Comparison of ENCODE assay signal across 9 cellular contexts in genomic region chrX:153600032-153600373, GRCh38. TPM values are rescaled to one million over a fixed set of nuclear protein-coding genes. Genes with fewer than 3 reads are reported as not detected.
DNase-seq lines count a peak whose midpoint lies in the region; ATAC-seq and TF ChIP-seq lines count a peak whose summit lies in the region.
"Had no signal": no experiment of that assay in that cellular context is flagged by ENCODE, and none has a peak within 500 bp of the region (broad histone marks: within the 10 kb centered on the region; RNA-seq: fewer than 3 reads in every experiment).

No MANE protein-coding gene starts in this region.

- H3K23ac ChIP-seq in IMR-90 (ENCODE audit: low read depth, low read length) = no peak overlapping the region
- H3K23ac ChIP-seq in mesenchymal stem cell (ENCODE audit: low read length in 2 of 2) = no peak overlapping the region

- TF ChIP-seq CTCF in BJ (IDR thresholded peaks at IDR 0.05; ENCODE audit: insufficient read depth, low read depth, low read length) = no peak
- no peak for TF ChIP-seq CTCF in IMR-90 (conservative IDR thresholded peaks at IDR 0.05; ENCODE audit: low read depth, low read length)

- H3K4me1 ChIP-seq in IMR-90 (ENCODE audit: control insufficient read depth, insufficient read depth, low read length) (0 out of 2 replicates have a peak, but pooled peaks cover 3% of the 10 kb centered on the region), adipocyte (ENCODE audit: control insufficient read depth, insufficient read depth, low read length) (no peaks in the 10 kb centered on the region), mesenchymal stem cell (ENCODE audit: control insufficient read depth, insufficient read depth, low read depth, low read length) (peaks cover 12% of the 10 kb centered on the region)

- H3K4me2 ChIP-seq in IMR-90 (ENCODE audit: low read depth, low read length) (peak overlapping the region; percentile 98), mesenchymal stem cell (ENCODE audit: low read length, poor library complexity, severe bottlenecking) (peak overlapping the region; percentile 72)

- H3K9ac ChIP-seq in IMR-90 (ENCODE audit: low read depth, low read length) = peak overlapping the region; percentile 70
- peak overlapping the region; percentile 85 for H3K9ac ChIP-seq in adipocyte (ENCODE audit: low read length)
- H3K9ac ChIP-seq in mesenchymal stem cell (ENCODE audit: low read length) = peak overlapping the region; percentile 81

- H2BK120ac ChIP-seq in IMR-90 (ENCODE audit: low read depth, low read length) = no peak overlapping the region
- no peak overlapping the region for H2BK120ac ChIP-seq in mesenchymal stem cell (ENCODE audit: low read depth, low read length)

- no peak overlapping the region for H3K27ac ChIP-seq in IMR-90 (ENCODE audit: insufficient read depth, low read length)
- no peak overlapping the region for H3K27ac ChIP-seq in mesenchymal stem cell (ENCODE audit: low read length, poor library complexity, severe bottlenecking)

- no peak overlapping the region for H4K91ac ChIP-seq in IMR-90 (ENCODE audit: insufficient read depth, low read depth, low read length)
- no peak overlapping the region for H4K91ac ChIP-seq in mesenchymal stem cell (ENCODE audit: low read length)

- no TSS peak for BruUV-seq in IMR-90 (replicated peaks; lab: Mats Ljungman, UMichigan)

- no peak overlapping the region for H3K56ac ChIP-seq in IMR-90 (ENCODE audit: extremely low read depth, insufficient read depth, low read length)

- H3K79me1 ChIP-seq in IMR-90 (ENCODE audit: low read depth in 1 of 2, low read length in 2 of 2) (peaks cover 6 to 22% of the 10 kb centered on the region in 2 experiments; a peak in 3 of 4 replicates), mesenchymal stem cell (replicated peaks; ENCODE audit: low read length, poor library complexity, severe bottlenecking) (peaks cover 9% of the 10 kb centered on the region)

- peaks cover 20% of the 10 kb centered on the region; the same call in 1 of the 2 replicates for H4K20me1 ChIP-seq in IMR-90 (ENCODE audit: insufficient read depth, low read length)

- peak overlapping the region; percentile 69 for H3K4me3 ChIP-seq in BJ (ENCODE audit: low read depth, low read length)
- peak overlapping the region; percentile 94 for H3K4me3 ChIP-seq in IMR-90 (ENCODE audit: insufficient read depth, low read depth, low read length)
- peak overlapping the region; percentile 86 for H3K4me3 ChIP-seq in adipocyte (ENCODE audit: low read length)
- peak overlapping the region in 1 of 2 experiments; percentile 80 for H3K4me3 ChIP-seq in mesenchymal stem cell (ENCODE audit: insufficient read depth in 1 of 2, low read depth in 1 of 2, low read length in 2 of 2)

- H3K14ac ChIP-seq in IMR-90 (replicated peaks; ENCODE audit: low read depth, low read length) (no peak overlapping the region), mesenchymal stem cell (ENCODE audit: low read length in 2 of 2) (no peak overlapping the region)

- TF ChIP-seq RAD21 in IMR-90 (IDR thresholded peaks at IDR 0.05; ENCODE audit: low read length) = no peak

- H2AK9ac ChIP-seq in IMR-90 (replicated peaks; ENCODE audit: low read depth, low read length, poor library complexity) = no peak overlapping the region

- H3K9me1 ChIP-seq in IMR-90 (ENCODE audit: insufficient read depth, low read length) = no peaks in the 10 kb centered on the region

- intact Hi-C loops in IMR-90 (cut with micrococcal nuclease) = no loop called here

- H3K27me3 ChIP-seq in BJ (ENCODE audit: control insufficient read depth, insufficient read depth, low read length) (no peaks in the 10 kb centered on the region), IMR-90 (ENCODE audit: control insufficient read depth, insufficient read depth, low read length) (no peaks in the 10 kb centered on the region; the same call in 1 of the 2 replicates), adipocyte (replicated peaks; ENCODE audit: control insufficient read depth, insufficient read depth, low read length) (peaks cover 17% of the 10 kb centered on the region), mesenchymal stem cell (ENCODE audit: control insufficient read depth in 1 of 2, insufficient read depth in 1 of 2, low read length in 2 of 2) (peaks cover 0 to 33% of the 10 kb centered on the region in 2 experiments)
- H3K27me3 ChIP-seq: neutrophil had no signal

- 11% methylated on average over 2 of the region's 2 CpGs; no CpG with 5 or more reads in 1 of the 2 experiments for WGBS in IMR-90 (ENCODE audit: extremely low coverage in 2 of 2, insufficient read length in 1 of 2), 2 experiments
- WGBS in mesenchymal stem cell = 3% methylated on average over 2 of the region's 2 CpGs

- H2BK20ac ChIP-seq in IMR-90 (ENCODE audit: low read depth, low read length) = no peak overlapping the region

- H3K36me3 ChIP-seq in BJ (ENCODE audit: control insufficient read depth, insufficient read depth, low read length) (no peaks in the 10 kb centered on the region), IMR-90 (ENCODE audit: control insufficient read depth, insufficient read depth, low read length) (peaks cover 1% of the 10 kb centered on the region), adipocyte (ENCODE audit: control insufficient read depth, insufficient read depth, low read length, severe bottlenecking) (no peaks in the 10 kb centered on the region), mesenchymal stem cell (ENCODE audit: control insufficient read depth in 1 of 2, insufficient read depth in 2 of 2, low read depth in 1 of 2, low read length in 2 of 2) (peaks cover 0 to 9% of the 10 kb centered on the region in 2 experiments)

- ATAC-seq in IMR-90 (ENCODE audit: low read depth) = no peak
- ATAC-seq in HG02759 (IDR thresholded peaks at IDR 0.05; ENCODE audit: unreplicated experiment) = no peak

- dilution Hi-C loops in IMR-90 (cut with HindIII; ENCODE audit: low sequenced_read_pairs, unreplicated experiment) = no loop called here

- DNase-seq in BJ (ENCODE audit: low read depth) (no peak), IMR-90 (no peak), adipocyte (ENCODE audit: low read depth) (no peak), mesenchymal stem cell (peak; percentile 9), dedifferentiated amniotic fluid mesenchymal stem cell (ENCODE audit: extremely low spot score) (no peak), NCI-H1930 (lab: John Stamatoyannopoulos, UW) (no peak), islet precursor cell (no peak)

- CTCF ChIA-PET in BJ (lab: Yijun Ruan, JAX) = interaction anchor here (0.8 to 2.4 kb wide), 5 partner anchors 10 to 109 kb away, joined by 3 to 15 read pairs (median 3); no protein-coding TSS in a partner anchor
- CTCF ChIA-PET in IMR-90 (lab: Yijun Ruan, JAX) = no interaction called here

- H4K8ac ChIP-seq in IMR-90 (ENCODE audit: low read depth in 2 of 2, low read length in 2 of 2) = peak overlapping the region; percentile 46 to 61; a peak in 2 of 4 replicates
- H4K8ac ChIP-seq in mesenchymal stem cell (ENCODE audit: low read length) = no peak overlapping the region

- in situ Hi-C loops in IMR-90 (cut with MboI; ENCODE audit: low sequenced_read_pairs) = no loop called here

- POLR2A ChIA-PET in BJ (lab: Charles Lee) = no interaction called here
- POLR2A ChIA-PET in IMR-90 (lab: Charles Lee; ENCODE audit: unreplicated experiment) = no interaction called here

- H2AK5ac ChIP-seq in IMR-90 (ENCODE audit: low read depth, low read length) (no peak overlapping the region), mesenchymal stem cell (ENCODE audit: low read length, severe bottlenecking) (no peak overlapping the region)

- H2BK15ac ChIP-seq in IMR-90 (ENCODE audit: low read depth, low read length) (no peak overlapping the region), mesenchymal stem cell (ENCODE audit: low read depth, poor library complexity, severe bottlenecking) (no peak overlapping the region)

- H2AFZ ChIP-seq in IMR-90 (replicated peaks; ENCODE audit: low read length, poor library complexity) = peak overlapping the region; percentile 93
- H2AFZ ChIP-seq in mesenchymal stem cell (ENCODE audit: low read depth, low read length) = no peak overlapping the region

- no peak overlapping the region; the same call in 1 of the 2 replicates for H4K5ac ChIP-seq in IMR-90 (ENCODE audit: low read depth, low read length)

- H3K9me3 ChIP-seq in IMR-90 (ENCODE audit: control insufficient read depth, insufficient read depth, low read length) = peaks cover 2% of the 10 kb centered on the region; the same call in 1 of the 2 replicates
- H3K9me3 ChIP-seq in adipocyte (ENCODE audit: control insufficient read depth, low read length) = no peaks in the 10 kb centered on the region
- peaks cover 2% of the 10 kb centered on the region for H3K9me3 ChIP-seq in mesenchymal stem cell (ENCODE audit: control insufficient read depth, low read length)
- H3K9me3 ChIP-seq: neutrophil had no signal

- H3K4ac ChIP-seq in IMR-90 (ENCODE audit: low read depth, low read length) (no peak overlapping the region), mesenchymal stem cell (ENCODE audit: low read depth in 1 of 2, low read length in 2 of 2) (no peak overlapping the region)

- no peak overlapping the region for H2BK12ac ChIP-seq in mesenchymal stem cell (ENCODE audit: low read length in 2 of 2)

- H2BK5ac ChIP-seq in IMR-90 (ENCODE audit: low read depth, low read length, poor library complexity, severe bottlenecking) = no peak overlapping the region
- H2BK5ac ChIP-seq in mesenchymal stem cell (ENCODE audit: low read depth, low read length, poor library complexity, severe bottlenecking) = no peak overlapping the region

- no peak for TF ChIP-seq POLR2A in IMR-90 (IDR thresholded peaks at IDR 0.05; ENCODE audit: low read depth, low read length)

- H3K18ac ChIP-seq in IMR-90 (ENCODE audit: low read depth, low read length) (no peak overlapping the region), mesenchymal stem cell (ENCODE audit: low read depth in 1 of 2, low read length in 2 of 2) (no peak overlapping the region)

TF ChIP-seq in IMR-90, 13 proteins besides CTCF, POLR2A, EP300 and RAD21 (continues in another document):
- TF ChIP-seq MAZ (IDR thresholded peaks at IDR 0.05; ENCODE audit: borderline replicate concordance, low read depth, low read length) (no peak), NFE2L2 (IDR thresholded peaks at IDR 0.05; ENCODE audit: low read depth, low read length) (no peak), FOS (IDR thresholded peaks at IDR 0.05; ENCODE audit: low read depth, low read length) (no peak)

RNA-seq across cellular contexts. Expression of gene CCNQ, which starts 1.1 kb away (rescaled TPM):
- 32.1 and 44.0 TPM in 2 replicates for polyA plus RNA-seq in BJ (2011; rRNA removed)
- polyA minus RNA-seq in BJ (2011; rRNA and poly(A)+ RNA removed) = 12.7 and 21.4 TPM in 2 replicates
- 26.9 and 27.6 TPM in 2 replicates for total RNA-seq in IMR-90 (2012; rRNA removed)
- polyA plus RNA-seq in IMR-90 (2012; rRNA removed) = 35.2 and 39.1 TPM in 2 replicates
- polyA plus RNA-seq in IMR-90 (2012; cell fraction: cytosol; rRNA removed) = 23.9 and 50.9 TPM in 2 replicates
- polyA plus RNA-seq in IMR-90 (2012; cell fraction: nucleus; rRNA removed; ENCODE audit: low replicate concordance) = 15.4 and 26.3 TPM in 2 replicates
- 24.5 TPM for polyA plus RNA-seq in mesenchymal stem cell (2013, experiment 1 of 2)
- polyA plus RNA-seq in mesenchymal stem cell (2013, experiment 2 of 2) = 26.2 TPM

RNA-seq across cellular contexts. Expression of gene DUSP9, which starts 47.0 kb away (rescaled TPM):
- polyA plus RNA-seq in BJ (2011; rRNA removed) (0.04 and 0.06 TPM in 2 replicates), IMR-90 (2012; rRNA removed) (0.09 and 0.16 TPM in 2 replicates)
- not detected in 2 replicates for polyA minus RNA-seq in BJ (2011; rRNA and poly(A)+ RNA removed)
- under 0.01 TPM in 2 replicates for total RNA-seq in IMR-90 (2012; rRNA removed)
- 0.05 and 0.20 TPM in 2 replicates for polyA plus RNA-seq in IMR-90 (2012; cell fraction: cytosol; rRNA removed)
- 0.05 and 0.16 TPM in 2 replicates for polyA plus RNA-seq in IMR-90 (2012; cell fraction: nucleus; rRNA removed; ENCODE audit: low replicate concordance)
- 0.03 TPM for polyA plus RNA-seq in mesenchymal stem cell (2013, experiment 1 of 2)
- polyA plus RNA-seq in mesenchymal stem cell (2013, experiment 2 of 2) = 0.01 TPM
